1 cellular context compared by ENCODE assay signal in the genomic region with DNA sequence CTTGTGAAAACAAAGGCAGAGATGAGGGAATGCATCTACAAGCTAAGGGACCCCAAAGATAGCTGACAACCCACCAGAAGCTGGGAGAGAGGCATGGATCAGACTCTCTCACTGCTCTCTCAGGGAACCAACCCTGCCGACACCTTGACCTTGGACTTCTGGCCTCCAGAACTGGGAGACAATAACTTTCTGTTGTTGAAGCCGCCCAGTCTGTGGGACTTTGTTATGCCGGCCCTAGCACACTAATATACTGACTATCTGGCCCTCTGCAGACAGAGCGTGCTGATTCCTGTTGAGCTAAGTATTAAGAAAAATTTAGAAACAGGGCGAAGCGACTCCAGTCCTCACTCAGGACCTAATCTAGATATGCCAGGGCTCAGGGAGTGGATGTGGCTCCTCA.
TF ChIP-seq lines count a peak whose summit lies in the region.

No MANE protein-coding gene starts in this region.

TF ChIP-seq in HepG2, 621 proteins besides CTCF, POLR2A, EP300 and RAD21 (continued from another document and continues in another):
- TF ChIP-seq CEBPG (CRISPR knock-in tag; IDR thresholded peaks at IDR 0.05) (no peak), HDAC2 (CRISPR knock-in tag; IDR thresholded peaks at IDR 0.05) (no peak), ZBTB3 (CRISPR knock-in tag; IDR thresholded peaks at IDR 0.05; ENCODE audit: borderline replicate concordance, low read depth) (no peak), NKX3-1 (CRISPR knock-in tag; IDR thresholded peaks at IDR 0.05) (no peak), SYNCRIP (IDR thresholded peaks at IDR 0.05; ENCODE audit: insufficient read depth, low read depth, low read length) (no peak), ZNF20 (CRISPR knock-in tag; IDR thresholded peaks at IDR 0.05) (no peak), PTBP1 (IDR thresholded peaks at IDR 0.05; ENCODE audit: low read depth, low read length, poor library complexity, severe bottlenecking) (no peak), PCBP1 (IDR thresholded peaks at IDR 0.05; ENCODE audit: borderline replicate concordance, low read depth, low read length) (no peak), BRD4 (CRISPR knock-in tag; IDR thresholded peaks at IDR 0.05) (no peak), ZNF180 (CRISPR knock-in tag; IDR thresholded peaks at IDR 0.05; ENCODE audit: borderline replicate concordance, low read depth) (no peak), ZNF484 (CRISPR knock-in tag; IDR thresholded peaks at IDR 0.05; ENCODE audit: borderline replicate concordance, low read depth) (no peak), ZNF674 (CRISPR knock-in tag; IDR thresholded peaks at IDR 0.05; ENCODE audit: low read depth) (no peak), ZNF83 (CRISPR knock-in tag; IDR thresholded peaks at IDR 0.05; ENCODE audit: borderline replicate concordance) (no peak), GTF3A (CRISPR knock-in tag; conservative IDR thresholded peaks at IDR 0.05) (no peak), ZNF709 (CRISPR knock-in tag; IDR thresholded peaks at IDR 0.05) (no peak), SCMH1 (CRISPR knock-in tag; IDR thresholded peaks at IDR 0.05; ENCODE audit: borderline replicate concordance) (no peak), ARID2 (CRISPR knock-in tag; IDR thresholded peaks at IDR 0.05; ENCODE audit: borderline replicate concordance) (no peak), ZNF17 (CRISPR knock-in tag; IDR thresholded peaks at IDR 0.05) (no peak), TSC22D2 (CRISPR knock-in tag; IDR thresholded peaks at IDR 0.05; ENCODE audit: borderline replicate concordance) (no peak), HMG20A (CRISPR knock-in tag; IDR thresholded peaks at IDR 0.05; ENCODE audit: borderline replicate concordance) (no peak), BHLHE40 (IDR thresholded peaks at IDR 0.05; ENCODE audit: low read length) (no peak), HNRNPLL (IDR thresholded peaks at IDR 0.05; ENCODE audit: low read depth, low read length, poor library complexity, severe bottlenecking) (no peak), DPF2 (CRISPR knock-in tag; IDR thresholded peaks at IDR 0.05; ENCODE audit: borderline replicate concordance, low read depth) (no peak), SKI (IDR thresholded peaks at IDR 0.05; ENCODE audit: partially characterized antibody) (peak; percentile 37), TOE1 (CRISPR knock-in tag; IDR thresholded peaks at IDR 0.05) (no peak), ZNF446 (CRISPR knock-in tag; IDR thresholded peaks at IDR 0.05) (no peak), ZNF788 (CRISPR knock-in tag; IDR thresholded peaks at IDR 0.05; ENCODE audit: borderline replicate concordance) (no peak), FOXJ3 (CRISPR knock-in tag; IDR thresholded peaks at IDR 0.05; ENCODE audit: borderline replicate concordance) (no peak), ZBTB38 (CRISPR knock-in tag; IDR thresholded peaks at IDR 0.05) (0 out of 2 replicates have a peak, but pooled peaks have one; percentile 44), HNF4G (IDR thresholded peaks at IDR 0.05; ENCODE audit: borderline replicate concordance, low read depth, low read length) (peak; percentile 12; the same call in 1 of the 2 replicates), HNF4G (CRISPR knock-in tag; IDR thresholded peaks at IDR 0.05; ENCODE audit: borderline replicate concordance, low read depth) (no peak), ZC3H4 (CRISPR knock-in tag; IDR thresholded peaks at IDR 0.05; ENCODE audit: borderline replicate concordance) (no peak), ZFP36L1 (CRISPR knock-in tag; IDR thresholded peaks at IDR 0.05) (no peak), ARNTL (CRISPR knock-in tag; IDR thresholded peaks at IDR 0.05) (no peak), YEATS4 (CRISPR knock-in tag; IDR thresholded peaks at IDR 0.05; ENCODE audit: borderline replicate concordance) (no peak), ZNF816 (CRISPR knock-in tag; IDR thresholded peaks at IDR 0.05; ENCODE audit: borderline replicate concordance) (no peak), ZSCAN9 (CRISPR knock-in tag; IDR thresholded peaks at IDR 0.05; ENCODE audit: borderline replicate concordance) (no peak), ZNF12 (CRISPR knock-in tag; IDR thresholded peaks at IDR 0.05) (peak; percentile 69; the same call in 1 of the 2 replicates), MEIS2 (CRISPR knock-in tag; IDR thresholded peaks at IDR 0.05) (no peak), SOX13 (IDR thresholded peaks at IDR 0.05) (peak; percentile 44; the same call in 1 of the 2 replicates), SOX13 (CRISPR knock-in tag; conservative IDR thresholded peaks at IDR 0.05 in 1 of 2, IDR thresholded peaks at IDR 0.05 in 1 of 2) (peak in 1 of 2 experiments; percentile 43; a peak in 2 of 4 replicates), PHF5A (CRISPR knock-in tag; IDR thresholded peaks at IDR 0.05; ENCODE audit: low read depth, unreplicated experiment) (no peak), PAX8 (CRISPR knock-in tag; IDR thresholded peaks at IDR 0.05; ENCODE audit: borderline replicate concordance) (no peak), KDM5B (CRISPR knock-in tag; IDR thresholded peaks at IDR 0.05; ENCODE audit: borderline replicate concordance) (no peak), RARA (CRISPR knock-in tag; IDR thresholded peaks at IDR 0.05) (peak; percentile 30; the same call in 1 of the 2 replicates), MED13 (CRISPR knock-in tag; IDR thresholded peaks at IDR 0.05) (no peak), PITX1 (CRISPR knock-in tag; IDR thresholded peaks at IDR 0.05) (0 out of 2 replicates have a peak, but pooled peaks have one; percentile 12), U2AF1 (optimal IDR thresholded peaks at IDR 0.05; ENCODE audit: low read depth, low read length) (no peak), ZFP62 (CRISPR knock-in tag; IDR thresholded peaks at IDR 0.05) (no peak), SOX5 (CRISPR knock-in tag; IDR thresholded peaks at IDR 0.05; ENCODE audit: borderline replicate concordance) (peak; percentile 34; the same call in 1 of the 2 replicates)
- TF ChIP-seq, protein P1, sequence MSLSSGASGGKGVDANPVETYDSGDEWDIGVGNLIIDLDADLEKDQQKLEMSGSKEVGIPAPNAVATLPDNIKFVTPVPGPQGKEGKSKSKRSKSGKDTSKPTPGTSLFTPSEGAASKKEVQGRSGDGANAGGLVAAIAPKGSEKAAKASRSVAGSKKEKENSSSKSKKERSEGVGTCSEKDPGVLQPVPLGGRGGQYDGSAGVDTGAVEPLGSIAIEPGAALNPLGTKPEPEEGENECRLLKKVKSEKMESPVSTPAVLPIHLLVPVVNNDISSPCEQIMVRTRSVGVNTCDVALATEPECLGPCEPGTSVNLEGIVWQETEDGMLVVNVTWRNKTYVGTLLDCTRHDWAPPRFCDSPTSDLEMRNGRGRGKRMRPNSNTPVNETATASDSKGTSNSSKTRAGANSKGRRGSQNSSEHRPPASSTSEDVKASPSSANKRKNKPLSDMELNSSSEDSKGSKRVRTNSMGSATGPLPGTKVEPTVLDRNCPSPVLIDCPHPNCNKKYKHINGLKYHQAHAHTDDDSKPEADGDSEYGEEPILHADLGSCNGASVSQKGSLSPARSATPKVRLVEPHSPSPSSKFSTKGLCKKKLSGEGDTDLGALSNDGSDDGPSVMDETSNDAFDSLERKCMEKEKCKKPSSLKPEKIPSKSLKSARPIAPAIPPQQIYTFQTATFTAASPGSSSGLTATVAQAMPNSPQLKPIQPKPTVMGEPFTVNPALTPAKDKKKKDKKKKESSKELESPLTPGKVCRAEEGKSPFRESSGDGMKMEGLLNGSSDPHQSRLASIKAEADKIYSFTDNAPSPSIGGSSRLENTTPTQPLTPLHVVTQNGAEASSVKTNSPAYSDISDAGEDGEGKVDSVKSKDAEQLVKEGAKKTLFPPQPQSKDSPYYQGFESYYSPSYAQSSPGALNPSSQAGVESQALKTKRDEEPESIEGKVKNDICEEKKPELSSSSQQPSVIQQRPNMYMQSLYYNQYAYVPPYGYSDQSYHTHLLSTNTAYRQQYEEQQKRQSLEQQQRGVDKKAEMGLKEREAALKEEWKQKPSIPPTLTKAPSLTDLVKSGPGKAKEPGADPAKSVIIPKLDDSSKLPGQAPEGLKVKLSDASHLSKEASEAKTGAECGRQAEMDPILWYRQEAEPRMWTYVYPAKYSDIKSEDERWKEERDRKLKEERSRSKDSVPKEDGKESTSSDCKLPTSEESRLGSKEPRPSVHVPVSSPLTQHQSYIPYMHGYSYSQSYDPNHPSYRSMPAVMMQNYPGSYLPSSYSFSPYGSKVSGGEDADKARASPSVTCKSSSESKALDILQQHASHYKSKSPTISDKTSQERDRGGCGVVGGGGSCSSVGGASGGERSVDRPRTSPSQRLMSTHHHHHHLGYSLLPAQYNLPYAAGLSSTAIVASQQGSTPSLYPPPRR (CRISPR knock-in tag; IDR thresholded peaks at IDR 0.05; ENCODE audit: borderline replicate concordance): no peak
- TF ChIP-seq, protein P2, sequence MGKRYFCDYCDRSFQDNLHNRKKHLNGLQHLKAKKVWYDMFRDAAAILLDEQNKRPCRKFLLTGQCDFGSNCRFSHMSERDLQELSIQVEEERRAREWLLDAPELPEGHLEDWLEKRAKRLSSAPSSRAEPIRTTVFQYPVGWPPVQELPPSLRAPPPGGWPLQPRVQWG (CRISPR knock-in tag; IDR thresholded peaks at IDR 0.05; ENCODE audit: borderline replicate concordance, low read depth): no peak
- TF ChIP-seq, protein P3, sequence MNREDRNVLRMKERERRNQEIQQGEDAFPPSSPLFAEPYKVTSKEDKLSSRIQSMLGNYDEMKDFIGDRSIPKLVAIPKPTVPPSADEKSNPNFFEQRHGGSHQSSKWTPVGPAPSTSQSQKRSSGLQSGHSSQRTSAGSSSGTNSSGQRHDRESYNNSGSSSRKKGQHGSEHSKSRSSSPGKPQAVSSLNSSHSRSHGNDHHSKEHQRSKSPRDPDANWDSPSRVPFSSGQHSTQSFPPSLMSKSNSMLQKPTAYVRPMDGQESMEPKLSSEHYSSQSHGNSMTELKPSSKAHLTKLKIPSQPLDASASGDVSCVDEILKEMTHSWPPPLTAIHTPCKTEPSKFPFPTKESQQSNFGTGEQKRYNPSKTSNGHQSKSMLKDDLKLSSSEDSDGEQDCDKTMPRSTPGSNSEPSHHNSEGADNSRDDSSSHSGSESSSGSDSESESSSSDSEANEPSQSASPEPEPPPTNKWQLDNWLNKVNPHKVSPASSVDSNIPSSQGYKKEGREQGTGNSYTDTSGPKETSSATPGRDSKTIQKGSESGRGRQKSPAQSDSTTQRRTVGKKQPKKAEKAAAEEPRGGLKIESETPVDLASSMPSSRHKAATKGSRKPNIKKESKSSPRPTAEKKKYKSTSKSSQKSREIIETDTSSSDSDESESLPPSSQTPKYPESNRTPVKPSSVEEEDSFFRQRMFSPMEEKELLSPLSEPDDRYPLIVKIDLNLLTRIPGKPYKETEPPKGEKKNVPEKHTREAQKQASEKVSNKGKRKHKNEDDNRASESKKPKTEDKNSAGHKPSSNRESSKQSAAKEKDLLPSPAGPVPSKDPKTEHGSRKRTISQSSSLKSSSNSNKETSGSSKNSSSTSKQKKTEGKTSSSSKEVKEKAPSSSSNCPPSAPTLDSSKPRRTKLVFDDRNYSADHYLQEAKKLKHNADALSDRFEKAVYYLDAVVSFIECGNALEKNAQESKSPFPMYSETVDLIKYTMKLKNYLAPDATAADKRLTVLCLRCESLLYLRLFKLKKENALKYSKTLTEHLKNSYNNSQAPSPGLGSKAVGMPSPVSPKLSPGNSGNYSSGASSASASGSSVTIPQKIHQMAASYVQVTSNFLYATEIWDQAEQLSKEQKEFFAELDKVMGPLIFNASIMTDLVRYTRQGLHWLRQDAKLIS (CRISPR knock-in tag; IDR thresholded peaks at IDR 0.05): no peak
- TF ChIP-seq, protein P4, sequence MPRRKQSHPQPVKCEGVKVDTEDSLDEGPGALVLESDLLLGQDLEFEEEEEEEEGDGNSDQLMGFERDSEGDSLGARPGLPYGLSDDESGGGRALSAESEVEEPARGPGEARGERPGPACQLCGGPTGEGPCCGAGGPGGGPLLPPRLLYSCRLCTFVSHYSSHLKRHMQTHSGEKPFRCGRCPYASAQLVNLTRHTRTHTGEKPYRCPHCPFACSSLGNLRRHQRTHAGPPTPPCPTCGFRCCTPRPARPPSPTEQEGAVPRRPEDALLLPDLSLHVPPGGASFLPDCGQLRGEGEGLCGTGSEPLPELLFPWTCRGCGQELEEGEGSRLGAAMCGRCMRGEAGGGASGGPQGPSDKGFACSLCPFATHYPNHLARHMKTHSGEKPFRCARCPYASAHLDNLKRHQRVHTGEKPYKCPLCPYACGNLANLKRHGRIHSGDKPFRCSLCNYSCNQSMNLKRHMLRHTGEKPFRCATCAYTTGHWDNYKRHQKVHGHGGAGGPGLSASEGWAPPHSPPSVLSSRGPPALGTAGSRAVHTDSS (CRISPR knock-in tag; conservative IDR thresholded peaks at IDR 0.05): no peak
- TF ChIP-seq, protein P5, sequence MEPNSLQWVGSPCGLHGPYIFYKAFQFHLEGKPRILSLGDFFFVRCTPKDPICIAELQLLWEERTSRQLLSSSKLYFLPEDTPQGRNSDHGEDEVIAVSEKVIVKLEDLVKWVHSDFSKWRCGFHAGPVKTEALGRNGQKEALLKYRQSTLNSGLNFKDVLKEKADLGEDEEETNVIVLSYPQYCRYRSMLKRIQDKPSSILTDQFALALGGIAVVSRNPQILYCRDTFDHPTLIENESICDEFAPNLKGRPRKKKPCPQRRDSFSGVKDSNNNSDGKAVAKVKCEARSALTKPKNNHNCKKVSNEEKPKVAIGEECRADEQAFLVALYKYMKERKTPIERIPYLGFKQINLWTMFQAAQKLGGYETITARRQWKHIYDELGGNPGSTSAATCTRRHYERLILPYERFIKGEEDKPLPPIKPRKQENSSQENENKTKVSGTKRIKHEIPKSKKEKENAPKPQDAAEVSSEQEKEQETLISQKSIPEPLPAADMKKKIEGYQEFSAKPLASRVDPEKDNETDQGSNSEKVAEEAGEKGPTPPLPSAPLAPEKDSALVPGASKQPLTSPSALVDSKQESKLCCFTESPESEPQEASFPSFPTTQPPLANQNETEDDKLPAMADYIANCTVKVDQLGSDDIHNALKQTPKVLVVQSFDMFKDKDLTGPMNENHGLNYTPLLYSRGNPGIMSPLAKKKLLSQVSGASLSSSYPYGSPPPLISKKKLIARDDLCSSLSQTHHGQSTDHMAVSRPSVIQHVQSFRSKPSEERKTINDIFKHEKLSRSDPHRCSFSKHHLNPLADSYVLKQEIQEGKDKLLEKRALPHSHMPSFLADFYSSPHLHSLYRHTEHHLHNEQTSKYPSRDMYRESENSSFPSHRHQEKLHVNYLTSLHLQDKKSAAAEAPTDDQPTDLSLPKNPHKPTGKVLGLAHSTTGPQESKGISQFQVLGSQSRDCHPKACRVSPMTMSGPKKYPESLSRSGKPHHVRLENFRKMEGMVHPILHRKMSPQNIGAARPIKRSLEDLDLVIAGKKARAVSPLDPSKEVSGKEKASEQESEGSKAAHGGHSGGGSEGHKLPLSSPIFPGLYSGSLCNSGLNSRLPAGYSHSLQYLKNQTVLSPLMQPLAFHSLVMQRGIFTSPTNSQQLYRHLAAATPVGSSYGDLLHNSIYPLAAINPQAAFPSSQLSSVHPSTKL (CRISPR knock-in tag; IDR thresholded peaks at IDR 0.05): 0 out of 2 replicates have a peak, but pooled peaks have one; percentile 20
- TF ChIP-seq, protein P6, sequence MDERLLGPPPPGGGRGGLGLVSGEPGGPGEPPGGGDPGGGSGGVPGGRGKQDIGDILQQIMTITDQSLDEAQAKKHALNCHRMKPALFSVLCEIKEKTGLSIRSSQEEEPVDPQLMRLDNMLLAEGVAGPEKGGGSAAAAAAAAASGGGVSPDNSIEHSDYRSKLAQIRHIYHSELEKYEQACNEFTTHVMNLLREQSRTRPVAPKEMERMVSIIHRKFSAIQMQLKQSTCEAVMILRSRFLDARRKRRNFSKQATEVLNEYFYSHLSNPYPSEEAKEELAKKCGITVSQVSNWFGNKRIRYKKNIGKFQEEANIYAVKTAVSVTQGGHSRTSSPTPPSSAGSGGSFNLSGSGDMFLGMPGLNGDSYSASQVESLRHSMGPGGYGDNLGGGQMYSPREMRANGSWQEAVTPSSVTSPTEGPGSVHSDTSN (CRISPR knock-in tag; IDR thresholded peaks at IDR 0.05): no peak
